ENCODE assay signal across 8 cellular contexts in genomic region chr12:125382896-125383295, GRCh38.
"Had no signal": no experiment of that assay in that cellular context is flagged by ENCODE, and none has a peak within 500 bp of the region (broad histone marks: within the 10 kb centered on the region; RNA-seq: fewer than 3 reads in every experiment).

No MANE protein-coding gene starts in this region.

- FAIRE-seq: HepG2 had no signal

- H3K9ac ChIP-seq: GM23248 had no signal

- H3K4me3 ChIP-seq: GM23248, HAP-1 had no signal

- H3K27ac ChIP-seq: GM23248, HL-60 had no signal

- ATAC-seq: HCT116, HepG2 had no signal

- DNase-seq: GM23248, GOT3, H7, HFFc6 had no signal

- H3K9me3 ChIP-seq: HAP-1 had no signal

- H3K36me3 ChIP-seq: HAP-1 had no signal

- H2AFZ ChIP-seq: GM23248 had no signal
